In genomic region chr1:183473286-183473536, GRCh38 we compare ENCODE assay signal across 8 cellular contexts. TPM values are rescaled to one million over a fixed set of nuclear protein-coding genes. Genes with fewer than 3 reads are reported as not detected.
DNase-seq lines count a peak whose midpoint lies in the region; ATAC-seq and TF ChIP-seq lines count a peak whose summit lies in the region.

No MANE protein-coding gene starts in this region.

- peak overlapping the region; percentile 80 for H3K4me2 ChIP-seq in fibroblast of lung (ENCODE audit: extremely low read depth, insufficient read depth, low read length)

- peaks cover 55% of the 10 kb centered on the region for H3K79me2 ChIP-seq in fibroblast of lung (ENCODE audit: control insufficient read depth, insufficient read depth, low read length)

- H2AFZ ChIP-seq in fibroblast of lung (ENCODE audit: low read length) = no peak overlapping the region

- no peaks in the 10 kb centered on the region for H4K20me1 ChIP-seq in fibroblast of lung (ENCODE audit: control insufficient read depth, extremely low read depth, insufficient read depth, low read length)

- H3K4me1 ChIP-seq in SJSA1 (replicated peaks) (peaks cover 5% of the 10 kb centered on the region), fibroblast of lung (ENCODE audit: control insufficient read depth, extremely low read depth, insufficient read depth, low read length) (no peaks in the 10 kb centered on the region), rectal smooth muscle tissue (ENCODE audit: control insufficient read depth, insufficient read depth, low read length) (peaks cover 9% of the 10 kb centered on the region)

- DNase-seq in GM06990 (ENCODE audit: extremely low read depth, insufficient read length) (no peak), SJSA1 (ENCODE audit: low read depth in 1 of 2, low spot score in 2 of 2) (no peak), fibroblast of lung (ENCODE audit: low read depth in 2 of 2) (no peak), Ammon's horn (ENCODE audit: low spot score) (no peak), foreskin melanocyte (no peak), SIG-M5 treated with dmso at 0.1 percent for 504 hours (lab: John Stamatoyannopoulos, UW; ENCODE audit: unreplicated experiment) (no peak)

- H3K27ac ChIP-seq in SJSA1 (no peak overlapping the region), fibroblast of lung (ENCODE audit: insufficient read depth, low read length) (peak overlapping the region; percentile 82), rectal smooth muscle tissue (ENCODE audit: low read depth, low read length) (no peak overlapping the region)

- H3K36me3 ChIP-seq in GM06990 (ENCODE audit: control insufficient read depth, insufficient read depth, low read length) (no peaks in the 10 kb centered on the region), SJSA1 (peaks cover 22% of the 10 kb centered on the region), fibroblast of lung (ENCODE audit: control insufficient read depth, insufficient read depth, low read length) (no peaks in the 10 kb centered on the region), rectal smooth muscle tissue (ENCODE audit: control insufficient read depth, insufficient read depth, low read length) (no peaks in the 10 kb centered on the region)

- H3K9me3 ChIP-seq in SJSA1 (replicated peaks) (no peaks in the 10 kb centered on the region), fibroblast of lung (ENCODE audit: control insufficient read depth, insufficient read depth, low read depth, low read length) (no peaks in the 10 kb centered on the region)

- no peaks in the 10 kb centered on the region for H3K27me3 ChIP-seq in GM06990 (replicated peaks; ENCODE audit: control insufficient read depth, insufficient read depth, low read length)
- no peaks in the 10 kb centered on the region for H3K27me3 ChIP-seq in SJSA1 (replicated peaks)
- H3K27me3 ChIP-seq in fibroblast of lung (ENCODE audit: control insufficient read depth, insufficient read depth, low read length) = no peaks in the 10 kb centered on the region
- H3K27me3 ChIP-seq in rectal smooth muscle tissue (ENCODE audit: control insufficient read depth, insufficient read depth, low read length) = no peaks in the 10 kb centered on the region

- TF ChIP-seq CTCF in GM06990 (IDR thresholded peaks at IDR 0.05; ENCODE audit: insufficient read depth, low read length, poor library complexity, severe bottlenecking) = no peak
- no peak for TF ChIP-seq CTCF in fibroblast of lung (conservative IDR thresholded peaks at IDR 0.05 in 1 of 2, IDR thresholded peaks at IDR 0.05 in 1 of 2; ENCODE audit: low read depth in 1 of 2, low read length in 2 of 2)

- H3K4me3 ChIP-seq in GM06990 (replicated peaks; ENCODE audit: low read depth, low read length) (peak overlapping the region; percentile 93), SJSA1 (peak overlapping the region; percentile 94), fibroblast of lung (replicated peaks in 1 of 4; ENCODE audit: control extremely low read depth in 1 of 4, insufficient read depth in 1 of 4, low read depth in 3 of 4, low read length in 4 of 4) (peak overlapping the region; percentile 83 to 95 (median 94)), rectal smooth muscle tissue (ENCODE audit: low read length) (peak overlapping the region; percentile 99)

- H3K9ac ChIP-seq in fibroblast of lung (ENCODE audit: insufficient read depth, low read length) = peak overlapping the region; percentile 90
- H3K9ac ChIP-seq in rectal smooth muscle tissue (ENCODE audit: low read length) = peak overlapping the region; percentile 78

- no peak for ATAC-seq in HG03135 (IDR thresholded peaks at IDR 0.05; ENCODE audit: unreplicated experiment)

RNA-seq across cellular contexts. Expression of gene SMG7, which starts 0.9 kb away (rescaled TPM):
- 5.9 and 21.0 TPM in 2 replicates for total RNA-seq in SJSA1 (2014; rRNA removed; shearing (Covaris generic))
- 16.2 and 23.1 TPM in 2 replicates for total RNA-seq in fibroblast of lung
- 30.7 and 31.0 TPM in 2 replicates for polyA plus RNA-seq in fibroblast of lung
- polyA plus RNA-seq in fibroblast of lung (2012) = 18.8 and 19.4 TPM in 2 replicates
- 24.7 and 35.3 TPM in 2 replicates for polyA minus RNA-seq in fibroblast of lung (ENCODE audit: low replicate concordance)

RNA-seq across cellular contexts. Expression of gene NMNAT2, which starts 55.0 kb away (rescaled TPM):
- 0.50 and 0.60 TPM in 2 replicates for total RNA-seq in SJSA1 (2014; rRNA removed; shearing (Covaris generic))
- total RNA-seq in fibroblast of lung = under 0.01 TPM in 2 replicates
- 0.02 and 0.61 TPM in 2 replicates for polyA plus RNA-seq in fibroblast of lung
- polyA plus RNA-seq in fibroblast of lung (2012) = 0.15 and 0.90 TPM in 2 replicates
- not detected in 2 replicates for polyA minus RNA-seq in fibroblast of lung (ENCODE audit: low replicate concordance)
